ENCODE assay signal across 10 cellular contexts in genomic region chr17:3802461-3803307, GRCh38. TPM values are rescaled to one million over a fixed set of nuclear protein-coding genes. Genes with fewer than 3 reads are reported as not detected.
DNase-seq lines count a peak whose midpoint lies in the region; ATAC-seq, FAIRE-seq and TF ChIP-seq lines count a peak whose summit lies in the region.
"Had no signal": no experiment of that assay in that cellular context is flagged by ENCODE, and none has a peak within 500 bp of the region (broad histone marks: within the 10 kb centered on the region; RNA-seq: fewer than 3 reads in every experiment).

No MANE protein-coding gene starts in this region.

- no peak overlapping the region for H3K9ac ChIP-seq in BLaER1

- H3K9me3 ChIP-seq in BLaER1, result no peaks in the 10 kb centered on the region
- H3K9me3 ChIP-seq in pancreas, result no peaks in the 10 kb centered on the region

- peak; percentile 95 for DNase-seq in RCC 7860 (ENCODE audit: low spot score)
- DNase-seq in fibroblast of the conjunctiva (ENCODE audit: low read depth), result peak; percentile 36
- DNase-seq in pancreas, result peak in 2 of 6 donors; percentile 31 to 37
- DNase-seq in NCI-H1417 (lab: John Stamatoyannopoulos, UW), result no peak
- no peak for DNase-seq in putamen (ENCODE audit: low spot score)
- DNase-seq: stimulated activated CD8-positive, alpha-beta memory T cell treated with anti-CD3 and anti-CD28 coated beads, Interleukin-4, amount 100 ng/mL, for 48 hours had no signal

- ATAC-seq in pancreas, result peak in 3 of 4 donors; percentile 61 to 66 (median 65)
- no peak for ATAC-seq in HG02870 (IDR thresholded peaks at IDR 0.05; ENCODE audit: unreplicated experiment)
- no peak for ATAC-seq in activated CD4-positive, CD25-positive, alpha-beta regulatory T cell treated with anti-CD3 and anti-CD28 coated beads, Interleukin-2, amount 50 U/mL, for 24 hours

- H4K20me1 ChIP-seq in BLaER1, result no peaks in the 10 kb centered on the region

- peak overlapping the region; percentile 30; the same call in 1 of the 2 replicates for H3K27ac ChIP-seq in BLaER1
- peak overlapping the region in 3 of 4 donors; percentile 16 to 59 (median 27) for H3K27ac ChIP-seq in pancreas

- no peak for TF ChIP-seq CTCF in pancreas (IDR thresholded peaks at IDR 0.05)

- peak; percentile 94 for FAIRE-seq in RCC 7860 (lab: Jason Lieb, UNC)
- FAIRE-seq in pancreas (lab: Jason Lieb, UNC), result no peak

- intact Hi-C loops in pancreas (cut with DNase I), result no loop called here

- H3K36me3 ChIP-seq in BLaER1 (peaks cover 30% of the 10 kb centered on the region), pancreas (peaks cover 0 to 8% (median 0%) of the 10 kb centered on the region in 3 donors)

- H3K4me1 ChIP-seq in BLaER1, result peaks cover 78% of the 10 kb centered on the region
- no peaks in the 10 kb centered on the region for H3K4me1 ChIP-seq in pancreas

- H3K4me3 ChIP-seq in BLaER1 (no peak overlapping the region), pancreas (no peak overlapping the region)
- H3K4me3 ChIP-seq: lung had no signal

- no peaks in the 10 kb centered on the region for H3K27me3 ChIP-seq in BLaER1
- H3K27me3 ChIP-seq in pancreas, result no peaks in the 10 kb centered on the region

- peak overlapping the region; percentile 78; the same call in 1 of the 2 replicates for H3K4me2 ChIP-seq in BLaER1

- WGBS in pancreas, 2 donors, result 61% methylated on average over 19 of the region's 19 CpGs

RNA-seq across cellular contexts. Expression of gene ITGAE, which starts 1.7 kb away (rescaled TPM):
- total RNA-seq in pancreas, result 1 to 10 TPM; 4.4 to 9.7 (median 6.7) TPM
- 10 to 100 TPM; 19.3 to 29.0 TPM for polyA plus RNA-seq in pancreas

RNA-seq across cellular contexts. Expression of gene NCBP3, which starts 43.4 kb away (rescaled TPM):
- 10 to 100 TPM; 13.7 to 26.0 (median 13.8) TPM for total RNA-seq in pancreas
- 10 to 100 TPM; 27.1 to 34.2 TPM for polyA plus RNA-seq in pancreas

Comparison
In these comparisons a context has a peak if more than half of its experiments do, and no peak if none do; other contexts are left out.
1. DNase-seq: peak in RCC 7860 (single experiment) and fibroblast of the conjunctiva (single experiment); none in NCI-H1417 (0 of 3) and putamen (single experiment).
2. ATAC-seq: peak in pancreas (3 of 4); none in HG02870 (single experiment) and activated CD4-positive, CD25-positive, alpha-beta regulatory T cell treated with anti-CD3 and anti-CD28 coated beads, Interleukin-2, amount 50 U/mL, for 24 hours (0 of 2).